ENCODE assay signal across 23 cellular contexts in the genomic region with DNA sequence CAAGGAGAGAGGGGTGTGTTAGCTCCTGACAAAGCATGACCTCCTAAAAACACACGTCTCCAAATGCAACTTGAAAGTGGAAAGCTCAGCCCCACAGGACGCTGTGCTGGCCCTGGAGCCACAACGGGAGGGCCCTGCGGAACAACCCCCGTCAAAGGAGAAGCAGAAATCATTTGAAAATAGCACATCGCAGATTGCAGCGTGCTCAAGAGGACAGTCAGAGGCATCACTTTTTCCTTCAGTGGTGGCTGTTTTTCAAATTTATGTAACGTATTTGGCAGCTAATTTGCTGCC.
"Had no signal": no experiment of that assay in that cellular context is flagged by ENCODE, and none has a peak within 500 bp of the region (broad histone marks: within the 10 kb centered on the region; RNA-seq: fewer than 3 reads in every experiment).

No MANE protein-coding gene starts in this region.

- DNase-seq: activated CD4-positive, alpha-beta T cell treated with anti-CD3 and anti-CD28 coated beads, Interleukin-2, amount 50 U/mL, for 4 hours; activated naive CD4-positive, alpha-beta T cell treated with anti-CD3 and anti-CD28 coated beads, Interleukin-2, amount 10 ng/mL, durations not matched to agents 7 days and 5 days; activated T-cell treated with anti-CD3 and anti-CD28 coated beads, Interleukin-2, amount 50 U/mL, for 1 hour; cerebellar nuclear complex; effector CD8-positive, alpha-beta T cell; heart left ventricle; left ventricle myocardium superior; mesenchymal stem cell; naive thymus-derived CD4-positive, alpha-beta T cell; stimulated activated naive CD8-positive, alpha-beta T cell treated with anti-CD3 and anti-CD28 coated beads, Interleukin-15, Interleukin-2, amounts not matched to agents 100 U/mL and 50 U/mL, for 24 hours; substantia nigra had no signal

- H3K4me3 ChIP-seq: ascending aorta, breast epithelium, gastrocnemius medialis, heart left ventricle, prostate gland, right atrium auricular region, skin epidermis, tibial nerve, vagina had no signal

- H3K27ac ChIP-seq: ascending aorta, breast epithelium, gastrocnemius medialis, heart left ventricle, prostate gland, right atrium auricular region, skin epidermis, tibial nerve, vagina had no signal

- H3K36me3 ChIP-seq: ascending aorta, breast epithelium, gastrocnemius medialis, prostate gland, right atrium auricular region, vagina had no signal

- H3K9me3 ChIP-seq: ascending aorta, breast epithelium, gastrocnemius medialis, heart left ventricle, prostate gland, right atrium auricular region, tibial nerve, vagina had no signal

- H3K4me1 ChIP-seq: ascending aorta, breast epithelium, gastrocnemius medialis, prostate gland had no signal

- ATAC-seq: activated T-helper 17 cell treated with anti-CD3 and anti-CD28 coated beads, Interleukin-2, amount 50 U/mL, for 72 hours; esophagus mucosa; gastrocnemius medialis; heart left ventricle; left ventricle myocardium superior; naive thymus-derived CD4-positive, alpha-beta T cell; SK-N-SH treated with all-trans-retinoic acid at 6 μM for 48 hours; stimulated activated naive CD8-positive, alpha-beta T cell treated with anti-CD3 and anti-CD28 coated beads, Interleukin-15, Interleukin-2, amounts not matched to agents 100 U/mL and 50 U/mL, for 24 hours; T-cell had no signal
